ENCODE assay signal across 10 cellular contexts in the genomic region with DNA sequence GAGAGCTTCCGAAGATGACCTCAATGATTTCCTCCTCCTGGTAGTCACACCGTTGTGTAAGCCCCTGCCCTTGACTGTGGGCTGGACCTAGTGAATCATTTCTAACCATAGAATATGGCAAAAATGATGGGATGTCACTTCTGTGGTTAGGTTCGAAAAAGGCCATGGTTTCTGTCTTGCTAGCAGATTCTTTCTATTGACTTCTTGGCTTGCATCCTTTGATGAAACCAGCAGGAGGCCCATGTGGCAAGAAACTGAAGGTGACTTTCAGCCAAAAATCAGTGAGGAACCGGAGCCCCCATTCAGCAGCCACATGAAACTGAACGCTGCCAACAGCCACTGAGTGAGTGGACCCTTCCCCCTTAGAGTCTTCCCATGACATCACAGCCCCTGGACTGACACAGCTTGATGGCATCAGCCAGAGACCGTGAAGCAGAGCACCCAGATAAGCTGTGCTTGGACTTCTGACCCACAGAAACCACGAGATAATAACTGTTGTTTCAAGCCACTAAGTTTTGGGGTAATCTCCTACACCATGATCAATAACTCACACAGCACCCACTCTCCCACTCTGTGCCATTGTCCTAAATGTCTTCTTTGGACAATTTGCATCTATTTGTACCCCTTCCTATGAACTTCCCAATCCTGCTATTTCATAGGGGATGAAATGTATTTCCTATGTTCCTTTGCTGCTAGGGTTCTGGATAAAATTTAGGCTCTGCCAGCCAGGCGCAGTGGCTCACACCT.
DNase-seq lines count a peak whose midpoint lies in the region; ATAC-seq, FAIRE-seq and TF ChIP-seq lines count a peak whose summit lies in the region.
"Had no signal": no experiment of that assay in that cellular context is flagged by ENCODE, and none has a peak within 500 bp of the region (broad histone marks: within the 10 kb centered on the region; RNA-seq: fewer than 3 reads in every experiment).

No MANE protein-coding gene starts in this region.

- H3K4me3 ChIP-seq in bronchial epithelial cell (ENCODE audit: low read depth, low read length): no peak overlapping the region

- TF ChIP-seq CTCF in bronchial epithelial cell (IDR thresholded peaks at IDR 0.05; ENCODE audit: insufficient read depth, low read length, severe bottlenecking): no peak

- DNase-seq in bronchial epithelial cell (ENCODE audit: low read depth): no peak
- DNase-seq in head of caudate nucleus: no peak
- no peak for DNase-seq in stimulated activated CD4-positive, alpha-beta T cell treated with anti-CD3 and anti-CD28 coated beads, Interleukin-2, amount 100 ng/mL, for 48 hours
- no peak for DNase-seq in NCI-H2171 (lab: John Stamatoyannopoulos, UW)
- DNase-seq: activated B cell treated with CpG ODN at 0.5 μM for 24 hours, glutamatergic neuron had no signal

- ATAC-seq in GM18861 (IDR thresholded peaks at IDR 0.05; ENCODE audit: unreplicated experiment): peak; percentile 60
- peak; percentile 77 for ATAC-seq in GM21390 (IDR thresholded peaks at IDR 0.05; ENCODE audit: unreplicated experiment)
- peak; percentile 76 for ATAC-seq in HG03139 (IDR thresholded peaks at IDR 0.05; ENCODE audit: unreplicated experiment)
- ATAC-seq in esophagus mucosa: no peak

- intact Hi-C loops in head of caudate nucleus (cut with DNase I): no loop called here

- no peaks in the 10 kb centered on the region for H3K27me3 ChIP-seq in bronchial epithelial cell (ENCODE audit: control insufficient read depth, insufficient read depth, low read length)

- peak; percentile 13 for FAIRE-seq in bronchial epithelial cell (lab: Jason Lieb, UNC)

- H3K36me3 ChIP-seq in bronchial epithelial cell (ENCODE audit: control insufficient read depth, insufficient read depth, low read length): no peaks in the 10 kb centered on the region
